Comparison of ENCODE assay signal across 1 cellular context in the genomic region with DNA sequence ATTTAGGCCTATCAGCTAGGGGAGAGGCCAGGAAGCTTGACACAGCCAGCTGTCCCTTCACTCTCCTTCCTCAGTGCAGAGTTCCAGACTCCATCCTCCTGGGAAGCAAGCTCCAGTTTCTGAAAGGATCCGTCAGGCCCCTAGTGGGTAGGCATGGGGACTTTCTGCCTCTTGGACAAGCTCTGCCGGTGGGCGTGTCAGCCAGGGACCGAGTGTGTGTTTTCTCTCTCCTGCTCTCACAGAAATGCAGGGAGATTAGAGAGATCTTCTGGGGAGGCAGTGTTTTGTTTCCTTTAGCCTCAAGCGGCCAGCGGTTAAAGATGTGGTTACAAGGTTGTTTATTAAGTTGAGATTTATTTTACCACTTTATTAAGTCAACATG.
TF ChIP-seq lines count a peak whose summit lies in the region.

No MANE protein-coding gene starts in this region.

TF ChIP-seq in GM23338, 12 proteins besides CTCF, POLR2A, EP300 and RAD21:
- TF ChIP-seq ZNF114 (CRISPR knock-in tag; IDR thresholded peaks at IDR 0.05) = no peak
- TF ChIP-seq POLR2AphosphoS5 (IDR thresholded peaks at IDR 0.05; ENCODE audit: low read depth) = no peak
- no peak for TF ChIP-seq STAT1 (IDR thresholded peaks at IDR 0.05; ENCODE audit: unreplicated experiment)
- no peak for TF ChIP-seq CREB1 (CRISPR knock-in tag; IDR thresholded peaks at IDR 0.05; ENCODE audit: low read depth)
- no peak for TF ChIP-seq EZH2phosphoT487 (IDR thresholded peaks at IDR 0.05; ENCODE audit: unreplicated experiment)
- TF ChIP-seq ETS1 (IDR thresholded peaks at IDR 0.05) = no peak
- TF ChIP-seq, protein P1, sequence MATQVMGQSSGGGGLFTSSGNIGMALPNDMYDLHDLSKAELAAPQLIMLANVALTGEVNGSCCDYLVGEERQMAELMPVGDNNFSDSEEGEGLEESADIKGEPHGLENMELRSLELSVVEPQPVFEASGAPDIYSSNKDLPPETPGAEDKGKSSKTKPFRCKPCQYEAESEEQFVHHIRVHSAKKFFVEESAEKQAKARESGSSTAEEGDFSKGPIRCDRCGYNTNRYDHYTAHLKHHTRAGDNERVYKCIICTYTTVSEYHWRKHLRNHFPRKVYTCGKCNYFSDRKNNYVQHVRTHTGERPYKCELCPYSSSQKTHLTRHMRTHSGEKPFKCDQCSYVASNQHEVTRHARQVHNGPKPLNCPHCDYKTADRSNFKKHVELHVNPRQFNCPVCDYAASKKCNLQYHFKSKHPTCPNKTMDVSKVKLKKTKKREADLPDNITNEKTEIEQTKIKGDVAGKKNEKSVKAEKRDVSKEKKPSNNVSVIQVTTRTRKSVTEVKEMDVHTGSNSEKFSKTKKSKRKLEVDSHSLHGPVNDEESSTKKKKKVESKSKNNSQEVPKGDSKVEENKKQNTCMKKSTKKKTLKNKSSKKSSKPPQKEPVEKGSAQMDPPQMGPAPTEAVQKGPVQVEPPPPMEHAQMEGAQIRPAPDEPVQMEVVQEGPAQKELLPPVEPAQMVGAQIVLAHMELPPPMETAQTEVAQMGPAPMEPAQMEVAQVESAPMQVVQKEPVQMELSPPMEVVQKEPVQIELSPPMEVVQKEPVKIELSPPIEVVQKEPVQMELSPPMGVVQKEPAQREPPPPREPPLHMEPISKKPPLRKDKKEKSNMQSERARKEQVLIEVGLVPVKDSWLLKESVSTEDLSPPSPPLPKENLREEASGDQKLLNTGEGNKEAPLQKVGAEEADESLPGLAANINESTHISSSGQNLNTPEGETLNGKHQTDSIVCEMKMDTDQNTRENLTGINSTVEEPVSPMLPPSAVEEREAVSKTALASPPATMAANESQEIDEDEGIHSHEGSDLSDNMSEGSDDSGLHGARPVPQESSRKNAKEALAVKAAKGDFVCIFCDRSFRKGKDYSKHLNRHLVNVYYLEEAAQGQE (IDR thresholded peaks at IDR 0.05; ENCODE audit: unreplicated experiment) = no peak
- TF ChIP-seq NANOG (IDR thresholded peaks at IDR 0.05; ENCODE audit: borderline replicate concordance) = no peak
- no peak for TF ChIP-seq ZNF331 (CRISPR knock-in tag; IDR thresholded peaks at IDR 0.05; ENCODE audit: low read depth)
- no peak for TF ChIP-seq JUNB (IDR thresholded peaks at IDR 0.05; ENCODE audit: unreplicated experiment)
- no peak for TF ChIP-seq EZH2 (IDR thresholded peaks at IDR 0.05; ENCODE audit: low read depth, unreplicated experiment)
- TF ChIP-seq, protein P2, sequence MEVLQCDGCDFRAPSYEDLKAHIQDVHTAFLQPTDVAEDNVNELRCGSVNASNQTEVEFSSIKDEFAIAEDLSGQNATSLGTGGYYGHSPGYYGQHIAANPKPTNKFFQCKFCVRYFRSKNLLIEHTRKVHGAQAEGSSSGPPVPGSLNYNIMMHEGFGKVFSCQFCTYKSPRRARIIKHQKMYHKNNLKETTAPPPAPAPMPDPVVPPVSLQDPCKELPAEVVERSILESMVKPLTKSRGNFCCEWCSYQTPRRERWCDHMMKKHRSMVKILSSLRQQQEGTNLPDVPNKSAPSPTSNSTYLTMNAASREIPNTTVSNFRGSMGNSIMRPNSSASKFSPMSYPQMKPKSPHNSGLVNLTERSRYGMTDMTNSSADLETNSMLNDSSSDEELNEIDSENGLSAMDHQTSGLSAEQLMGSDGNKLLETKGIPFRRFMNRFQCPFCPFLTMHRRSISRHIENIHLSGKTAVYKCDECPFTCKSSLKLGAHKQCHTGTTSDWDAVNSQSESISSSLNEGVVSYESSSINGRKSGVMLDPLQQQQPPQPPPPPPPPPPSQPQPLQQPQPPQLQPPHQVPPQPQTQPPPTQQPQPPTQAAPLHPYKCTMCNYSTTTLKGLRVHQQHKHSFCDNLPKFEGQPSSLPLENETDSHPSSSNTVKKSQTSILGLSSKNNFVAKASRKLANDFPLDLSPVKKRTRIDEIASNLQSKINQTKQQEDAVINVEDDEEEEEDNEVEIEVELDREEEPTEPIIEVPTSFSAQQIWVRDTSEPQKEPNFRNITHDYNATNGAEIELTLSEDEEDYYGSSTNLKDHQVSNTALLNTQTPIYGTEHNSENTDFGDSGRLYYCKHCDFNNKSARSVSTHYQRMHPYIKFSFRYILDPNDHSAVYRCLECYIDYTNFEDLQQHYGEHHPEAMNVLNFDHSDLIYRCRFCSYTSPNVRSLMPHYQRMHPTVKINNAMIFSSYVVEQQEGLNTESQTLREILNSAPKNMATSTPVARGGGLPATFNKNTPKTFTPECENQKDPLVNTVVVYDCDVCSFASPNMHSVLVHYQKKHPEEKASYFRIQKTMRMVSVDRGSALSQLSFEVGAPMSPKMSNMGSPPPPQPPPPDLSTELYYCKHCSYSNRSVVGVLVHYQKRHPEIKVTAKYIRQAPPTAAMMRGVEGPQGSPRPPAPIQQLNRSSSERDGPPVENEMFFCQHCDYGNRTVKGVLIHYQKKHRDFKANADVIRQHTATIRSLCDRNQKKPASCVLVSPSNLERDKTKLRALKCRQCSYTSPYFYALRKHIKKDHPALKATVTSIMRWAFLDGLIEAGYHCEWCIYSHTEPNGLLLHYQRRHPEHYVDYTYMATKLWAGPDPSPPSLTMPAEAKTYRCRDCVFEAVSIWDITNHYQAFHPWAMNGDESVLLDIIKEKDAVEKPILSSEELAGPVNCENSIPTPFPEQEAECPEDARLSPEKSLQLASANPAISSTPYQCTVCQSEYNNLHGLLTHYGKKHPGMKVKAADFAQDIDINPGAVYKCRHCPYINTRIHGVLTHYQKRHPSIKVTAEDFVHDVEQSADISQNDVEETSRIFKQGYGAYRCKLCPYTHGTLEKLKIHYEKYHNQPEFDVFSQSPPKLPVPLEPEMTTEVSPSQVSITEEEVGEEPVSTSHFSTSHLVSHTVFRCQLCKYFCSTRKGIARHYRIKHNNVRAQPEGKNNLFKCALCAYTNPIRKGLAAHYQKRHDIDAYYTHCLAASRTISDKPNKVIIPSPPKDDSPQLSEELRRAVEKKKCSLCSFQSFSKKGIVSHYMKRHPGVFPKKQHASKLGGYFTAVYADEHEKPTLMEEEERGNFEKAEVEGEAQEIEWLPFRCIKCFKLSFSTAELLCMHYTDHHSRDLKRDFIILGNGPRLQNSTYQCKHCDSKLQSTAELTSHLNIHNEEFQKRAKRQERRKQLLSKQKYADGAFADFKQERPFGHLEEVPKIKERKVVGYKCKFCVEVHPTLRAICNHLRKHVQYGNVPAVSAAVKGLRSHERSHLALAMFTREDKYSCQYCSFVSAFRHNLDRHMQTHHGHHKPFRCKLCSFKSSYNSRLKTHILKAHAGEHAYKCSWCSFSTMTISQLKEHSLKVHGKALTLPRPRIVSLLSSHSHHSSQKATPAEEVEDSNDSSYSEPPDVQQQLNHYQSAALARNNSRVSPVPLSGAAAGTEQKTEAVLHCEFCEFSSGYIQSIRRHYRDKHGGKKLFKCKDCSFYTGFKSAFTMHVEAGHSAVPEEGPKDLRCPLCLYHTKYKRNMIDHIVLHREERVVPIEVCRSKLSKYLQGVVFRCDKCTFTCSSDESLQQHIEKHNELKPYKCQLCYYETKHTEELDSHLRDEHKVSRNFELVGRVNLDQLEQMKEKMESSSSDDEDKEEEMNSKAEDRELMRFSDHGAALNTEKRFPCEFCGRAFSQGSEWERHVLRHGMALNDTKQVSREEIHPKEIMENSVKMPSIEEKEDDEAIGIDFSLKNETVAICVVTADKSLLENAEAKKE (CRISPR knock-in tag; IDR thresholded peaks at IDR 0.05) = no peak
